16 cellular contexts compared by ENCODE assay signal in the genomic region with DNA sequence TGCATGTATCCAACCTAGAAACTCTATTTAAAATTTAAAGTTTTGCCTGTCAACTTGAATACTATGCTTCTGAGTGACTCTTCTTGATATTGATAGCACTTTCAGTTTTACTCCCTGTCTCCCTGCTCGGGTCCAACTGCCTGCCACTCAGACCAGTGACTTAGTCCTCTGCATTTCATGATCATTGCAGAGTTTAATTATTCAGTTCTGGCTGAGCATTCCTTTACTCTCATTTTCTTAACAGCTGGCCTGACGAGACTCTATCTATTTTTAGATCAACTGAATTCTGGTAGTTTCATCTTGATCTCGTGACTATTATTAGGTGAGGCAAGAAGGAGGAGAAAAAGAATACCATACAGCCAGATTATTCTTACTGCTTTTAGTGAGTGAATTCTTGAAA.
DNase-seq lines count a peak whose midpoint lies in the region; ATAC-seq and TF ChIP-seq lines count a peak whose summit lies in the region.
"Had no signal": no experiment of that assay in that cellular context is flagged by ENCODE, and none has a peak within 500 bp of the region (broad histone marks: within the 10 kb centered on the region; RNA-seq: fewer than 3 reads in every experiment).

No MANE protein-coding gene starts in this region.

- H3K27ac ChIP-seq in OCI-LY3 (ENCODE audit: low read length) (peak overlapping the region; percentile 55), spleen (no peak overlapping the region)
- H3K27ac ChIP-seq: HL-60, psoas muscle, transverse colon had no signal

- TF ChIP-seq CTCF in OCI-LY3 (IDR thresholded peaks at IDR 0.05; ENCODE audit: low read depth, low read length) (no peak), fibroblast of the aortic adventitia (IDR thresholded peaks at IDR 0.05; ENCODE audit: insufficient read depth, low read length) (no peak), spleen (IDR thresholded peaks at IDR 0.05 in 8 of 11, conservative IDR thresholded peaks at IDR 0.05 in 3 of 11) (no peak)

- H3K4me3 ChIP-seq in OCI-LY3 (ENCODE audit: low read length) (peak overlapping the region; percentile 51), fibroblast of the aortic adventitia (ENCODE audit: low read depth, low read length) (no peak overlapping the region), spleen (no peak overlapping the region)
- H3K4me3 ChIP-seq: MG63, psoas muscle, transverse colon had no signal

- H3K9ac ChIP-seq in OCI-LY3 (ENCODE audit: low read length), result peak overlapping the region; percentile 37

- WGBS in spleen, 5 donors, result 51 to 64% (median 60%) methylated on average over 3 of the region's 3 CpGs

- H3K4me2 ChIP-seq in OCI-LY3 (ENCODE audit: low read length), result peak overlapping the region; percentile 59

- H4K20me1 ChIP-seq in OCI-LY3 (ENCODE audit: insufficient read depth, low read length), result no peaks in the 10 kb centered on the region

- H2AFZ ChIP-seq in OCI-LY3 (ENCODE audit: low read depth, low read length), result peak overlapping the region; percentile 87

- no peak for TF ChIP-seq POLR2A in spleen (IDR thresholded peaks at IDR 0.05)

- H3K9me3 ChIP-seq in OCI-LY3 (ENCODE audit: insufficient read depth, low read length) (no peaks in the 10 kb centered on the region), spleen (peaks cover 0 to 4% (median 0%) of the 10 kb centered on the region in 8 donors)
- H3K9me3 ChIP-seq: MG63, psoas muscle, transverse colon had no signal

- no peaks in the 10 kb centered on the region for H3K36me3 ChIP-seq in OCI-LY3 (replicated peaks; ENCODE audit: low read depth, low read length)
- no peaks in the 10 kb centered on the region for H3K36me3 ChIP-seq in spleen
- H3K36me3 ChIP-seq: MG63, transverse colon had no signal

- ATAC-seq in HG02938 (IDR thresholded peaks at IDR 0.05; ENCODE audit: unreplicated experiment), result no peak
- ATAC-seq: psoas muscle, T-cell had no signal

- H3K27me3 ChIP-seq in OCI-LY3 (ENCODE audit: low read depth, low read length), result no peaks in the 10 kb centered on the region
- no peaks in the 10 kb centered on the region for H3K27me3 ChIP-seq in spleen (replicated peaks in 1 of 7)
- H3K27me3 ChIP-seq: MG63, transverse colon had no signal

- intact Hi-C loops in spleen (cut with DNase I; ENCODE audit: low total_unique reads), result no loop called here

- H3K4me1 ChIP-seq in OCI-LY3 (ENCODE audit: low read length) (peaks cover 7% of the 10 kb centered on the region; the same call in 1 of the 2 replicates), spleen (no peaks in the 10 kb centered on the region)
- H3K4me1 ChIP-seq: psoas muscle, transverse colon had no signal

- DNase-seq in COLO829 (ENCODE audit: low spot score) (peak; percentile 11), H4 (ENCODE audit: low spot score) (peak; percentile 21), fibroblast of the aortic adventitia (ENCODE audit: low read depth) (peak; percentile 20), NCI-H2081 treated with DMSO at 0.1 percent for 48 hours (lab: John Stamatoyannopoulos, UW) (no peak), DMS79 treated with DMSO at 0.1 percent for 48 hours (lab: John Stamatoyannopoulos, UW) (no peak), spleen (no peak)
- DNase-seq: activated CD4-positive, CD25-positive, alpha-beta regulatory T cell treated with anti-CD3 and anti-CD28 coated beads, Interleukin-2, amount 50 U/mL, for 72 hours; activated T-cell treated with anti-CD3 and anti-CD28 coated beads for 4 hours; MG63; psoas muscle; stimulated activated CD4-positive, alpha-beta T cell treated with anti-CD3 and anti-CD28 coated beads, Interleukin-1b, Interleukin-23, amount 100 ng/mL, for 48 hours; T-cell; transverse colon had no signal

- H3K79me2 ChIP-seq in OCI-LY3 (ENCODE audit: low read length), result no peaks in the 10 kb centered on the region

Comparison
In these comparisons a context has a peak if more than half of its experiments do, and no peak if none do; other contexts are left out.
1. DNase-seq: peak in COLO829 (single experiment), H4 (single experiment) and fibroblast of the aortic adventitia (single experiment); none in NCI-H2081 treated with DMSO at 0.1 percent for 48 hours (single experiment), DMS79 treated with DMSO at 0.1 percent for 48 hours (single experiment) and spleen (single experiment).